In genomic region chr1:44778705-44779576, GRCh38 we compare ENCODE assay signal across 1 cellular context.
TF ChIP-seq lines count a peak whose summit lies in the region.

No MANE protein-coding gene starts in this region.

TF ChIP-seq in H1, 55 proteins besides CTCF, POLR2A, EP300 and RAD21:
- TF ChIP-seq POLR2AphosphoS5 (IDR thresholded peaks at IDR 0.05; ENCODE audit: low read depth, low read length) (peak; percentile 58; the same call in 1 of the 2 replicates), CHD2 (IDR thresholded peaks at IDR 0.05; ENCODE audit: low read length) (no peak)
